Comparison of ENCODE assay signal across 11 cellular contexts in genomic region chr1:211336161-211336560, GRCh38. TPM values are rescaled to one million over a fixed set of nuclear protein-coding genes. Genes with fewer than 3 reads are reported as not detected.
A peak's percentile ranks its signal among the peaks of the same experiment; 100 is the strongest.
DNase-seq lines count a peak whose midpoint lies in the region; ATAC-seq and TF ChIP-seq lines count a peak whose summit lies in the region.
"Had no signal": no experiment of that assay in that cellular context is flagged by ENCODE, and none has a peak within 500 bp of the region (broad histone marks: within the 10 kb centered on the region; RNA-seq: fewer than 3 reads in every experiment).

No MANE protein-coding gene starts in this region.

- peak overlapping the region; percentile 82 for H3K4me3 Mint-ChIP-seq in activated CD4-positive, alpha-beta T cell treated with anti-CD3 and anti-CD28 coated beads, Interleukin-2, amount 10 ng/mL, durations not matched to agents 24 days and 14 days
- H3K4me3 Mint-ChIP-seq in activated CD4-positive, alpha-beta memory T cell treated with anti-CD3 and anti-CD28 coated beads for 36 hours, result no peak overlapping the region

- CTCF ChIA-PET in activated CD4-positive, alpha-beta memory T cell treated with anti-CD3 and anti-CD28 coated beads for 36 hours (lab: Charles Lee), result interaction anchor here (0.5 to 6.5 kb wide), 4 partner anchors 13 to 323 kb away, joined by 3 to 36 read pairs (median 4); no protein-coding TSS in a partner anchor

- TF ChIP-seq CTCF in BE2C (IDR thresholded peaks at IDR 0.05; ENCODE audit: low read depth, low read length), result no peak

- intact Hi-C loops in activated CD4-positive, alpha-beta T cell treated with anti-CD3 and anti-CD28 coated beads, Interleukin-2, amount 10 ng/mL, durations not matched to agents 24 days and 14 days (cut with micrococcal nuclease), result no loop called here
- intact Hi-C loops in activated CD4-positive, alpha-beta memory T cell treated with anti-CD3 and anti-CD28 coated beads for 36 hours (cut with micrococcal nuclease), result loop anchor here (1.0 kb wide), 1 partner anchor 17 kb away; no protein-coding TSS in a partner anchor

- H3K27me3 ChIP-seq in rectal smooth muscle tissue (ENCODE audit: control insufficient read depth, insufficient read depth, low read length), result no peaks in the 10 kb centered on the region
- no peaks in the 10 kb centered on the region for H3K27me3 ChIP-seq in BE2C

- H3K9me3 ChIP-seq in BE2C, result no peaks in the 10 kb centered on the region

- DNase-seq in activated CD4-positive, alpha-beta T cell treated with anti-CD3 and anti-CD28 coated beads, Interleukin-2, amount 10 ng/mL, durations not matched to agents 24 days and 14 days, result no peak
- DNase-seq in activated CD4-positive, alpha-beta T cell treated with anti-CD3 and anti-CD28 coated beads for 48 hours, result no peak
- DNase-seq in activated CD4-positive, alpha-beta memory T cell treated with anti-CD3 and anti-CD28 coated beads for 36 hours, result no peak
- DNase-seq in G401 (ENCODE audit: low spot score) (no peak), NCI-H187 (lab: John Stamatoyannopoulos, UW) (no peak), BE2C (no peak)
- DNase-seq: effector CD4-positive, alpha-beta T cell; NCI-H2081 treated with DMSO at 0.1 percent for 48 hours had no signal

- in situ Hi-C loops in G401 (cut with HindIII; ENCODE audit: low sequenced_read_pairs), result no loop called here

- POLR2A ChIA-PET in activated CD4-positive, alpha-beta memory T cell treated with anti-CD3 and anti-CD28 coated beads for 36 hours (lab: Charles Lee), result interaction anchor here (1.2 kb wide), 1 partner anchor 10 kb away, joined by 3 read pairs; no protein-coding TSS in a partner anchor

- peak; percentile 30 for ATAC-seq in HG02885 (IDR thresholded peaks at IDR 0.05; ENCODE audit: poor library complexity, unreplicated experiment)

- H3K4me1 ChIP-seq in rectal smooth muscle tissue (ENCODE audit: control insufficient read depth, insufficient read depth, low read length) (peaks cover 5% of the 10 kb centered on the region), BE2C (peaks cover 13% of the 10 kb centered on the region)

- no peak overlapping the region for H3K27ac ChIP-seq in rectal smooth muscle tissue (ENCODE audit: low read depth, low read length)
- H3K27ac ChIP-seq: HL-60 had no signal

- H3K27ac Mint-ChIP-seq in activated CD4-positive, alpha-beta T cell treated with anti-CD3 and anti-CD28 coated beads, Interleukin-2, amount 10 ng/mL, durations not matched to agents 24 days and 14 days, result peak overlapping the region; percentile 74
- peak overlapping the region; percentile 86 for H3K27ac Mint-ChIP-seq in activated CD4-positive, alpha-beta memory T cell treated with anti-CD3 and anti-CD28 coated beads for 36 hours

- H3K4me3 ChIP-seq in rectal smooth muscle tissue (ENCODE audit: low read length), result peak overlapping the region; percentile 35
- H3K4me3 ChIP-seq in BE2C (ENCODE audit: low read depth, low read length), result no peak overlapping the region

- no peaks in the 10 kb centered on the region for H3K9me3 Mint-ChIP-seq in activated CD4-positive, alpha-beta T cell treated with anti-CD3 and anti-CD28 coated beads, Interleukin-2, amount 10 ng/mL, durations not matched to agents 24 days and 14 days
- H3K9me3 Mint-ChIP-seq in activated CD4-positive, alpha-beta memory T cell treated with anti-CD3 and anti-CD28 coated beads for 36 hours, result no peaks in the 10 kb centered on the region

- H3K4me1 Mint-ChIP-seq in activated CD4-positive, alpha-beta T cell treated with anti-CD3 and anti-CD28 coated beads, Interleukin-2, amount 10 ng/mL, durations not matched to agents 24 days and 14 days, result peaks cover 80% of the 10 kb centered on the region
- H3K4me1 Mint-ChIP-seq in activated CD4-positive, alpha-beta memory T cell treated with anti-CD3 and anti-CD28 coated beads for 36 hours (ENCODE audit: low read depth), result peaks cover 82% of the 10 kb centered on the region

- H3K9ac ChIP-seq in rectal smooth muscle tissue (ENCODE audit: low read length), result no peak overlapping the region

- H3K36me3 ChIP-seq in rectal smooth muscle tissue (ENCODE audit: control insufficient read depth, insufficient read depth, low read length) (no peaks in the 10 kb centered on the region), BE2C (no peaks in the 10 kb centered on the region)

- H3K27me3 Mint-ChIP-seq in activated CD4-positive, alpha-beta T cell treated with anti-CD3 and anti-CD28 coated beads, Interleukin-2, amount 10 ng/mL, durations not matched to agents 24 days and 14 days, result no peaks in the 10 kb centered on the region
- no peaks in the 10 kb centered on the region for H3K27me3 Mint-ChIP-seq in activated CD4-positive, alpha-beta memory T cell treated with anti-CD3 and anti-CD28 coated beads for 36 hours

- peaks cover 46% of the 10 kb centered on the region for H3K36me3 Mint-ChIP-seq in activated CD4-positive, alpha-beta T cell treated with anti-CD3 and anti-CD28 coated beads, Interleukin-2, amount 10 ng/mL, durations not matched to agents 24 days and 14 days (ENCODE audit: low read depth)
- no peaks in the 10 kb centered on the region for H3K36me3 Mint-ChIP-seq in activated CD4-positive, alpha-beta memory T cell treated with anti-CD3 and anti-CD28 coated beads for 36 hours

RNA-seq across cellular contexts. Expression of gene TRAF5, which starts 9.5 kb away (rescaled TPM):
- 55.6 and 56.6 TPM in 2 replicates for total RNA-seq in activated CD4-positive, alpha-beta T cell treated with anti-CD3 and anti-CD28 coated beads, Interleukin-2, amount 10 ng/mL, durations not matched to agents 24 days and 14 days
- total RNA-seq in activated CD4-positive, alpha-beta memory T cell treated with anti-CD3 and anti-CD28 coated beads for 36 hours, result 10 to 100 TPM; 42.5 to 44.6 TPM
- total RNA-seq in G401 (2014; rRNA removed; shearing (Covaris generic)), result 0.17 TPM in 1 of 2 replicates, not detected in the other
- polyA plus RNA-seq in BE2C (2012; ENCODE audit: insufficient read depth, insufficient read length, low read depth), result 10.9 TPM

Comparison
In these comparisons a context has a peak if more than half of its experiments do, and no peak if none do; other contexts are left out.
1. RNA of gene TRAF5, which starts 9.5 kb away (total RNA-seq): 55.6 to 56.6 TPM in activated CD4-positive, alpha-beta T cell treated with anti-CD3 and anti-CD28 coated beads, Interleukin-2, amount 10 ng/mL, durations not matched to agents 24 days and 14 days and 42.5 to 44.6 TPM in activated CD4-positive, alpha-beta memory T cell treated with anti-CD3 and anti-CD28 coated beads for 36 hours; 0.17 TPM in G401; every median in the first group is over 10 times any median in the second.